In genomic region chr12:66119229-66119869, GRCh38 we compare ENCODE assay signal across 21 cellular contexts. TPM values are rescaled to one million over a fixed set of nuclear protein-coding genes. Genes with fewer than 3 reads are reported as not detected.
DNase-seq lines count a peak whose midpoint lies in the region; ATAC-seq lines count a peak whose summit lies in the region.
"Had no signal": no experiment of that assay in that cellular context is flagged by ENCODE, and none has a peak within 500 bp of the region (broad histone marks: within the 10 kb centered on the region; RNA-seq: fewer than 3 reads in every experiment).

No MANE protein-coding gene starts in this region.

- H4K8ac ChIP-seq in mesenchymal stem cell (ENCODE audit: low read length): no peak overlapping the region

- H3K4ac ChIP-seq in mesenchymal stem cell (ENCODE audit: low read depth in 1 of 2, low read length in 2 of 2): no peak overlapping the region

- H3K4me2 ChIP-seq in Karpas-422 (ENCODE audit: low read depth, low read length, poor library complexity, severe bottlenecking) (no peak overlapping the region), mesenchymal stem cell (ENCODE audit: low read length, poor library complexity, severe bottlenecking) (no peak overlapping the region)

- H2BK120ac ChIP-seq in mesenchymal stem cell (ENCODE audit: low read depth, low read length): no peak overlapping the region

- no peak for ATAC-seq in GM21786 (IDR thresholded peaks at IDR 0.05; ENCODE audit: unreplicated experiment)
- ATAC-seq in HG02588 (IDR thresholded peaks at IDR 0.05; ENCODE audit: unreplicated experiment): no peak
- ATAC-seq: left colon, SK-N-SH treated with all-trans-retinoic acid at 6 μM for 48 hours had no signal

- no peak overlapping the region for H3K14ac ChIP-seq in mesenchymal stem cell (ENCODE audit: low read length in 2 of 2)

- no peak overlapping the region for H3K18ac ChIP-seq in mesenchymal stem cell (ENCODE audit: low read depth in 1 of 2, low read length in 2 of 2)

- H3K4me3 ChIP-seq in Karpas-422 (ENCODE audit: low read length) (no peak overlapping the region), mesenchymal stem cell (ENCODE audit: insufficient read depth in 1 of 2, low read depth in 1 of 2, low read length in 2 of 2) (no peak overlapping the region)
- H3K4me3 ChIP-seq: esophagus muscularis mucosa, MG63 had no signal

- no peaks in the 10 kb centered on the region for H3K4me1 ChIP-seq in Karpas-422 (ENCODE audit: low read length)
- no peaks in the 10 kb centered on the region for H3K4me1 ChIP-seq in mesenchymal stem cell (ENCODE audit: control insufficient read depth, insufficient read depth, low read depth, low read length)

- H3K27me3 ChIP-seq in Karpas-422 (ENCODE audit: low read length): no peaks in the 10 kb centered on the region
- H3K27me3 ChIP-seq in mesenchymal stem cell (ENCODE audit: control insufficient read depth in 1 of 2, insufficient read depth in 1 of 2, low read length in 2 of 2): no peaks in the 10 kb centered on the region
- H3K27me3 ChIP-seq: esophagus muscularis mucosa, MG63 had no signal

- H3K27ac ChIP-seq in Karpas-422 (ENCODE audit: low read length): no peak overlapping the region
- H3K27ac ChIP-seq in mesenchymal stem cell (ENCODE audit: low read length, poor library complexity, severe bottlenecking): no peak overlapping the region
- H3K27ac ChIP-seq: esophagus muscularis mucosa had no signal

- H3K9me2 ChIP-seq in Karpas-422 (replicated peaks; ENCODE audit: insufficient read depth, low read length): no peaks in the 10 kb centered on the region

- H2BK15ac ChIP-seq in mesenchymal stem cell (ENCODE audit: low read depth, poor library complexity, severe bottlenecking): no peak overlapping the region

- H3K9ac ChIP-seq in Karpas-422 (ENCODE audit: low read length) (no peak overlapping the region), mesenchymal stem cell (ENCODE audit: low read length) (peak overlapping the region; percentile 2)

- peaks cover 5% of the 10 kb centered on the region for H3K79me2 ChIP-seq in Karpas-422 (ENCODE audit: low read length)

- no peak overlapping the region for H4K91ac ChIP-seq in mesenchymal stem cell (ENCODE audit: low read length)

- H3K36me3 ChIP-seq in Karpas-422 (ENCODE audit: insufficient read depth, low read length) (peaks cover 24% of the 10 kb centered on the region; the same call in 1 of the 2 replicates), mesenchymal stem cell (ENCODE audit: control insufficient read depth in 1 of 2, insufficient read depth in 2 of 2, low read depth in 1 of 2, low read length in 2 of 2) (peaks cover 1 to 30% of the 10 kb centered on the region in 2 experiments)

- H3K79me1 ChIP-seq in mesenchymal stem cell (replicated peaks; ENCODE audit: low read length, poor library complexity, severe bottlenecking): peaks cover 1% of the 10 kb centered on the region

- no peak overlapping the region for H2AK5ac ChIP-seq in mesenchymal stem cell (ENCODE audit: low read length, severe bottlenecking)

- H2AFZ ChIP-seq in Karpas-422 (ENCODE audit: low read length): no peak overlapping the region
- no peak overlapping the region for H2AFZ ChIP-seq in mesenchymal stem cell (ENCODE audit: low read depth, low read length)

- DNase-seq in ELR (ENCODE audit: low read depth): peak; percentile 9
- DNase-seq in Karpas-422: peak; percentile 35
- DNase-seq in SIG-M5 treated with dmso at 0.1 percent for 504 hours (lab: John Stamatoyannopoulos, UW; ENCODE audit: unreplicated experiment): peak; percentile 50
- no peak for DNase-seq in mesenchymal stem cell
- no peak for DNase-seq in D341Med (ENCODE audit: low spot score)
- DNase-seq: activated CD4-positive, alpha-beta T cell treated with anti-CD3 and anti-CD28 coated beads, Interleukin-2, amount 10 ng/mL, durations not matched to agents 24 days and 14 days; effector CD8-positive, alpha-beta T cell; glutamatergic neuron; HFFc6; left colon; MG63; NCI-H187 treated with DMSO at 0.1 percent for 48 hours; NCI-H345; nephron progenitor cell; posterior cingulate gyrus; stimulated activated CD4-positive, alpha-beta T cell treated with anti-CD3 and anti-CD28 coated beads, Interleukin-2, amount 100 ng/mL, for 24 hours; stimulated activated naive CD4-positive, alpha-beta T cell had no signal

- peaks cover 8% of the 10 kb centered on the region for H4K20me1 ChIP-seq in Karpas-422 (ENCODE audit: insufficient read depth, low read depth, low read length)

- no peaks in the 10 kb centered on the region for H3K9me3 ChIP-seq in Karpas-422 (ENCODE audit: low read length)
- no peaks in the 10 kb centered on the region for H3K9me3 ChIP-seq in mesenchymal stem cell (ENCODE audit: control insufficient read depth, low read length)
- H3K9me3 ChIP-seq: esophagus muscularis mucosa, MG63 had no signal

- no peak overlapping the region for H2BK5ac ChIP-seq in mesenchymal stem cell (ENCODE audit: low read depth, low read length, poor library complexity, severe bottlenecking)

- no peak overlapping the region for H2BK12ac ChIP-seq in mesenchymal stem cell (ENCODE audit: low read length in 2 of 2)

- no peak overlapping the region for H3K23ac ChIP-seq in mesenchymal stem cell (ENCODE audit: low read length in 2 of 2)

- 97% methylated on average over 2 of the region's 2 CpGs for WGBS in mesenchymal stem cell

RNA-seq across cellular contexts. Expression of gene LLPH, which starts 11.2 kb away (rescaled TPM):
- total RNA-seq in Karpas-422 (2014; rRNA removed; shearing (Covaris generic); ENCODE audit: low replicate concordance): 5.6 and 15.3 TPM in 2 replicates
- 25.7 TPM for polyA plus RNA-seq in mesenchymal stem cell (2013, experiment 1 of 2)
- 26.0 TPM for polyA plus RNA-seq in mesenchymal stem cell (2013, experiment 2 of 2)

RNA-seq across cellular contexts. Expression of gene TMBIM4, which starts 50.4 kb away (rescaled TPM):
- total RNA-seq in Karpas-422 (2014; rRNA removed; shearing (Covaris generic); ENCODE audit: low replicate concordance): 36.1 and 151 TPM in 2 replicates
- 76.8 TPM for polyA plus RNA-seq in mesenchymal stem cell (2013, experiment 1 of 2)
- 70.1 TPM for polyA plus RNA-seq in mesenchymal stem cell (2013, experiment 2 of 2)

Comparison
In these comparisons a context has a peak if more than half of its experiments do, and no peak if none do; other contexts are left out.
1. DNase-seq: peak in ELR (single experiment), Karpas-422 (single experiment) and SIG-M5 treated with dmso at 0.1 percent for 504 hours (single experiment); none in mesenchymal stem cell (single experiment) and D341Med (single experiment).